8 cellular contexts compared by ENCODE assay signal in the genomic region with DNA sequence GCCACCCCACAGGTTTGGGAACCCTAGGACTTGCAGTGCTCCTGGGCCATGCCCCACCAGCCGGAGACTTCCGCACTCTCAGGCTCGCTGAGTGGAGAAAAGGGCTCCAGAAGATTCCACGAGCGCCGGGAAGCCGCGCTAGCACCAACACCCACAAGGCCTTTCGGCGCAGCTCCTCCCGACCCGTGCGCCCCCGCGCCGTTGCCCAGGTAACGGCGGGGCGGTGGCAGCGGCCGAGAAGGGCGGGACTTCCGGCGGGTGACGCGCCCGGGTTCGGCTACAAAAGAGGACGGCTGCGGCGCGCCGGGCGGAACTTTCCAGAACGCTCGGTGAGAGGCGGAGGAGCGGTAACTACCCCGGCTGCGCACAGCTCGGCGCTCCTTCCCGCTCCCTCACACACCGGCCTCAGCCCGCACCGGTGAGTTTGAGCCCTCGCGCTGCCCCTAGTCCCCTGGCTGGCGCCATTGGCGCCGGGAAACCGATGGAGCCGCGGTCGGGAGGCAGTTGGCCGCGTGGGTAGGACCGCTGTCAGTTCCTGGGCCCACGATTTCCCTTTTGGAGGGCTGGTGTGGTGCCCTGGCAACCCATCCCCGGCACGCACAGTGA. TPM values are rescaled to one million over a fixed set of nuclear protein-coding genes. Genes with fewer than 3 reads are reported as not detected.
DNase-seq lines count a peak whose midpoint lies in the region; ATAC-seq and TF ChIP-seq lines count a peak whose summit lies in the region.

Gene DNAJA1 (plus strand): TSS at position 308 of the 606 bp plus-strand sequence. CDS start 1,212 bp downstream, outside the sequence.

- H3K36me3 ChIP-seq in DOHH2 (ENCODE audit: control insufficient read depth, low read length) (peaks cover 83% of the 10 kb centered on the region), KMS-11 (ENCODE audit: insufficient read depth) (peaks cover 25% of the 10 kb centered on the region; the same call in 1 of the 2 replicates)

- peak within 1 kb of the TSS; percentile 94 for H3K4me3 Mint-ChIP-seq in activated T-helper 1 cell treated with anti-CD3 and anti-CD28 coated beads, Interleukin-12 subunit alpha, Interleukin-12 subunit beta, Interleukin-2, Interleukin-4 antibody, amounts not matched to agents 30 ng/mL and 10 ng/mL and 1 ng/mL, durations not matched to agents 14 hours and 24 hours and 36 hours
- H3K4me3 Mint-ChIP-seq in naive thymus-derived CD8-positive, alpha-beta T cell, result peak within 1 kb of the TSS; percentile 84 to 98 (median 92)
- peak within 1 kb of the TSS; percentile 93 to 98 for H3K4me3 Mint-ChIP-seq in stimulated activated naive B cell treated with anti-CD40 and anti-IgM and Interleukin-4, amounts not matched to agents 10 μg/mL and 1 μg/mL and 100 μg/mL, for 72 hours

- intact Hi-C loops in activated T-helper 1 cell treated with anti-CD3 and anti-CD28 coated beads, Interleukin-12 subunit alpha, Interleukin-12 subunit beta, Interleukin-2, Interleukin-4 antibody, amounts not matched to agents 30 ng/mL and 10 ng/mL and 1 ng/mL, durations not matched to agents 14 hours and 24 hours and 36 hours (cut with micrococcal nuclease), result loop anchor here (1.0 to 5.0 kb wide), 10 partner anchors 19 to 792 kb away; partner anchors contain the start of genes APTX, B4GALT1, BAG1 and NDUFB6

- H3K36me3 Mint-ChIP-seq in activated T-helper 1 cell treated with anti-CD3 and anti-CD28 coated beads, Interleukin-12 subunit alpha, Interleukin-12 subunit beta, Interleukin-2, Interleukin-4 antibody, amounts not matched to agents 30 ng/mL and 10 ng/mL and 1 ng/mL, durations not matched to agents 14 hours and 24 hours and 36 hours (ENCODE audit: low read depth), result peaks cover 45% of the 10 kb centered on the region
- H3K36me3 Mint-ChIP-seq in naive thymus-derived CD8-positive, alpha-beta T cell, result peaks cover 0 to 59% (median 18%) of the 10 kb centered on the region in 3 donors
- H3K36me3 Mint-ChIP-seq in stimulated activated naive B cell treated with anti-CD40 and anti-IgM and Interleukin-4, amounts not matched to agents 10 μg/mL and 1 μg/mL and 100 μg/mL, for 72 hours, result peaks cover 36 to 47% of the 10 kb centered on the region in 2 donors

- no peaks in the 10 kb centered on the region for H3K9me3 ChIP-seq in DOHH2 (ENCODE audit: control insufficient read depth, insufficient read depth, low read length)

- H3K9me3 Mint-ChIP-seq in activated T-helper 1 cell treated with anti-CD3 and anti-CD28 coated beads, Interleukin-12 subunit alpha, Interleukin-12 subunit beta, Interleukin-2, Interleukin-4 antibody, amounts not matched to agents 30 ng/mL and 10 ng/mL and 1 ng/mL, durations not matched to agents 14 hours and 24 hours and 36 hours, result no peaks in the 10 kb centered on the region
- H3K9me3 Mint-ChIP-seq in naive thymus-derived CD8-positive, alpha-beta T cell, result no peaks in the 10 kb centered on the region
- H3K9me3 Mint-ChIP-seq in stimulated activated naive B cell treated with anti-CD40 and anti-IgM and Interleukin-4, amounts not matched to agents 10 μg/mL and 1 μg/mL and 100 μg/mL, for 72 hours, result no peaks in the 10 kb centered on the region

- POLR2A ChIA-PET in naive thymus-derived CD8-positive, alpha-beta T cell (lab: Charles Lee), result interaction anchor here (0.6 to 3.2 kb wide), 20 partner anchors 9 to 646 kb away, joined by 3 to 19 read pairs (median 4); partner anchors contain the start of genes APTX, B4GALT1, BAG1 and CHMP5

- H3K4me3 ChIP-seq in DOHH2 (ENCODE audit: low read length), result peak within 1 kb of the TSS; percentile 99
- H3K4me3 ChIP-seq in KMS-11 (IDR thresholded peaks at IDR 0.05; ENCODE audit: insufficient read depth, low read depth, low read length), result no peak within 1 kb of the TSS

- H3K27ac ChIP-seq in DOHH2 (ENCODE audit: low read depth, low read length) (peak within 1 kb of the TSS; percentile 73), KMS-11 (peak within 1 kb of the TSS; percentile 89)

- peak; percentile 85 for ATAC-seq in GM21786 (IDR thresholded peaks at IDR 0.05; ENCODE audit: unreplicated experiment)
- ATAC-seq in naive thymus-derived CD8-positive, alpha-beta T cell, result peak; percentile 79 to 83
- peak; percentile 91 to 94 for ATAC-seq in stimulated activated naive B cell treated with anti-CD40 and anti-IgM and Interleukin-4, amounts not matched to agents 10 μg/mL and 1 μg/mL and 100 μg/mL, for 72 hours (replicated peaks)

- peak; percentile 91 for DNase-seq in RKO (ENCODE audit: low spot score)
- DNase-seq in activated T-helper 1 cell treated with anti-CD3 and anti-CD28 coated beads, Interleukin-12 subunit alpha, Interleukin-12 subunit beta, Interleukin-2, Interleukin-4 antibody, amounts not matched to agents 30 ng/mL and 10 ng/mL and 1 ng/mL, durations not matched to agents 14 hours and 24 hours and 36 hours (ENCODE audit: low spot score), result peak; percentile 95
- DNase-seq in fibroblast of gingiva (ENCODE audit: low read depth), result peak; percentile 95
- peak; percentile 91 to 97 (median 96) for DNase-seq in naive thymus-derived CD8-positive, alpha-beta T cell
- peak; percentile 93 for DNase-seq in stimulated activated naive B cell treated with anti-CD40 and anti-IgM and Interleukin-4, amounts not matched to agents 10 μg/mL and 1 μg/mL and 100 μg/mL, for 72 hours

- 0 out of 2 replicates have a peak, but pooled peaks cover 5% of the 10 kb centered on the region for H3F3A ChIP-seq in DOHH2 (ENCODE audit: control insufficient read depth, insufficient read depth)

- H3K27ac Mint-ChIP-seq in activated T-helper 1 cell treated with anti-CD3 and anti-CD28 coated beads, Interleukin-12 subunit alpha, Interleukin-12 subunit beta, Interleukin-2, Interleukin-4 antibody, amounts not matched to agents 30 ng/mL and 10 ng/mL and 1 ng/mL, durations not matched to agents 14 hours and 24 hours and 36 hours, result peak within 1 kb of the TSS; percentile 98
- peak within 1 kb of the TSS; percentile 83 to 98 (median 96) for H3K27ac Mint-ChIP-seq in naive thymus-derived CD8-positive, alpha-beta T cell
- peak within 1 kb of the TSS; percentile 96 for H3K27ac Mint-ChIP-seq in stimulated activated naive B cell treated with anti-CD40 and anti-IgM and Interleukin-4, amounts not matched to agents 10 μg/mL and 1 μg/mL and 100 μg/mL, for 72 hours

- H4K20me1 ChIP-seq in DOHH2 (ENCODE audit: control insufficient read depth, insufficient read depth, low read depth, low read length) (peaks cover 18% of the 10 kb centered on the region), KMS-11 (ENCODE audit: insufficient read depth) (peaks cover 32% of the 10 kb centered on the region)

- H2AFZ ChIP-seq in KMS-11 (ENCODE audit: low read depth), result peak within 1 kb of the TSS; percentile 44; the same call in 1 of the 2 replicates

- no peak for TF ChIP-seq CTCF in DOHH2 (IDR thresholded peaks at IDR 0.05; ENCODE audit: low read depth, low read length, poor library complexity, severe bottlenecking)
- no peak for TF ChIP-seq CTCF in KMS-11 (conservative IDR thresholded peaks at IDR 0.05; ENCODE audit: low read depth, low read length)

- peaks cover 68% of the 10 kb centered on the region for H3K4me1 Mint-ChIP-seq in activated T-helper 1 cell treated with anti-CD3 and anti-CD28 coated beads, Interleukin-12 subunit alpha, Interleukin-12 subunit beta, Interleukin-2, Interleukin-4 antibody, amounts not matched to agents 30 ng/mL and 10 ng/mL and 1 ng/mL, durations not matched to agents 14 hours and 24 hours and 36 hours (ENCODE audit: low read depth)
- H3K4me1 Mint-ChIP-seq in naive thymus-derived CD8-positive, alpha-beta T cell, result peaks cover 39 to 79% (median 75%) of the 10 kb centered on the region in 4 donors
- peaks cover 27 to 64% of the 10 kb centered on the region in 2 donors for H3K4me1 Mint-ChIP-seq in stimulated activated naive B cell treated with anti-CD40 and anti-IgM and Interleukin-4, amounts not matched to agents 10 μg/mL and 1 μg/mL and 100 μg/mL, for 72 hours

- H3K27me3 ChIP-seq in DOHH2 (ENCODE audit: control insufficient read depth, low read length) (no peaks in the 10 kb centered on the region), KMS-11 (ENCODE audit: insufficient read depth, low read depth) (no peaks in the 10 kb centered on the region)

- H3K9me2 ChIP-seq in DOHH2 (replicated peaks; ENCODE audit: control insufficient read depth, low read length), result no peaks in the 10 kb centered on the region

- peaks cover 53% of the 10 kb centered on the region for H3K4me1 ChIP-seq in DOHH2 (ENCODE audit: control insufficient read depth, low read length)
- peaks cover 47% of the 10 kb centered on the region for H3K4me1 ChIP-seq in KMS-11 (ENCODE audit: low read depth, poor library complexity, severe bottlenecking)

- peak within 1 kb of the TSS; percentile 96 for H3K9ac ChIP-seq in KMS-11

- H3K79me2 ChIP-seq in DOHH2 (ENCODE audit: control insufficient read depth, low read length) (peaks cover 96% of the 10 kb centered on the region), KMS-11 (ENCODE audit: insufficient read depth, low read depth) (peaks cover 73% of the 10 kb centered on the region)

- H3K27me3 Mint-ChIP-seq in activated T-helper 1 cell treated with anti-CD3 and anti-CD28 coated beads, Interleukin-12 subunit alpha, Interleukin-12 subunit beta, Interleukin-2, Interleukin-4 antibody, amounts not matched to agents 30 ng/mL and 10 ng/mL and 1 ng/mL, durations not matched to agents 14 hours and 24 hours and 36 hours (ENCODE audit: insufficient read depth), result no peaks in the 10 kb centered on the region
- no peaks in the 10 kb centered on the region for H3K27me3 Mint-ChIP-seq in naive thymus-derived CD8-positive, alpha-beta T cell
- no peaks in the 10 kb centered on the region for H3K27me3 Mint-ChIP-seq in stimulated activated naive B cell treated with anti-CD40 and anti-IgM and Interleukin-4, amounts not matched to agents 10 μg/mL and 1 μg/mL and 100 μg/mL, for 72 hours

- H3K4me2 ChIP-seq in DOHH2 (ENCODE audit: low read length), result peak within 1 kb of the TSS; percentile 98
- H3K4me2 ChIP-seq in KMS-11, result peak within 1 kb of the TSS; percentile 91

RNA-seq across cellular contexts. Expression of gene DNAJA1, which starts in this region (rescaled TPM):
- 296 and 312 TPM in 2 replicates for total RNA-seq in activated T-helper 1 cell treated with anti-CD3 and anti-CD28 coated beads, Interleukin-12 subunit alpha, Interleukin-12 subunit beta, Interleukin-2, Interleukin-4 antibody, amounts not matched to agents 30 ng/mL and 10 ng/mL and 1 ng/mL, durations not matched to agents 14 hours and 24 hours and 36 hours
- total RNA-seq in naive thymus-derived CD8-positive, alpha-beta T cell, result 10 to 100 TPM; 70.7 to 71.3 TPM
- 100 to 1,000 TPM in 1 of 3 donors, 10 to 100 TPM in 2; 62.8 to 101 (median 70.7) TPM for polyA plus RNA-seq in naive thymus-derived CD8-positive, alpha-beta T cell
